Comparison of ENCODE assay signal across 23 cellular contexts in the genomic region with DNA sequence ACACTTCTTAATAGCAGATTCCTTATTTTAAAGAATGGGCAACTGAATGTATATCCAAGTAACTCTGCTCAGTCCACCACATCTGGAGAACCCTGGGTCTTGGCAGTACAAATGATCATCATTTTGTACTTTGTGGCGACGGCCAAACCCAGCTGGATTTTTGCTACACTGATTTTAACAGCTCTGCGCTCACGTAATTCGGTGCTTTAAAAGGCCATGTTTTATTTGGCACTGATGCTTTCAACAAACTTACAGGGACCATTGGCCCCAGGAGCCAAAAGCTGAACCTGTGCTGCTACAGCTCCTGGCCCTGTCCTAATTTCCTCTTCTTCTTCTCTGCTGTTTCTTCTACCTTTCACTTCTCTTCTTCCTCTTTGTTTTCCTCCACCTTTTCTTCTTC.
A peak's percentile ranks its signal among the peaks of the same experiment; 100 is the strongest.
DNase-seq lines count a peak whose midpoint lies in the region; ATAC-seq and TF ChIP-seq lines count a peak whose summit lies in the region.
"Had no signal": no experiment of that assay in that cellular context is flagged by ENCODE, and none has a peak within 500 bp of the region (broad histone marks: within the 10 kb centered on the region; RNA-seq: fewer than 3 reads in every experiment).

No MANE protein-coding gene starts in this region.

- no peak for DNase-seq in CD8-positive, alpha-beta T cell
- DNase-seq in activated T-helper 1 cell treated with anti-CD3 and anti-CD28 coated beads, Interleukin-12 subunit alpha, Interleukin-12 subunit beta, Interleukin-2, Interleukin-4 antibody, amounts not matched to agents 30 ng/mL and 10 ng/mL and 1 ng/mL, durations not matched to agents 14 hours and 24 hours and 36 hours (ENCODE audit: low spot score): no peak
- DNase-seq in heart left ventricle (peak in 2 of 5 donors; percentile 16 to 29), hepatic stellate cell (ENCODE audit: low spot score) (no peak), upper lobe of right lung (no peak), NCI-H1092 (lab: John Stamatoyannopoulos, UW) (no peak)
- no peak for DNase-seq in naive thymus-derived CD8-positive, alpha-beta T cell
- DNase-seq: activated gamma-delta T cell, anterior cingulate cortex, hippocampal formation, islet precursor cell, mesendoderm, NCI-H187 treated with DMSO at 0.1 percent for 48 hours, NCI-H226, PC-9, retina, SJCRH30, T1000, thyroid gland had no signal

- no peaks in the 10 kb centered on the region for H3K36me3 ChIP-seq in CD8-positive, alpha-beta T cell (ENCODE audit: insufficient read depth, low read length)
- H3K36me3 ChIP-seq in heart left ventricle (no peaks in the 10 kb centered on the region), upper lobe of right lung (no peaks in the 10 kb centered on the region)
- H3K36me3 ChIP-seq: neural progenitor cell, SJCRH30, thyroid gland had no signal

- POLR2A ChIA-PET in CD8-positive, alpha-beta T cell (lab: Charles Lee): interaction anchor here (1.1 kb wide), 1 partner anchor 36 kb away, joined by 3 read pairs; no protein-coding TSS in a partner anchor
- POLR2A ChIA-PET in naive thymus-derived CD8-positive, alpha-beta T cell (lab: Charles Lee): interaction anchor here (1.3 to 1.4 kb wide), 2 partner anchors 53 to 61 kb away, joined by 3 to 4 read pairs; a partner anchor contains a TSS

- peak overlapping the region; percentile 81 for H3K27ac Mint-ChIP-seq in CD8-positive, alpha-beta T cell
- H3K27ac Mint-ChIP-seq in activated T-helper 1 cell treated with anti-CD3 and anti-CD28 coated beads, Interleukin-12 subunit alpha, Interleukin-12 subunit beta, Interleukin-2, Interleukin-4 antibody, amounts not matched to agents 30 ng/mL and 10 ng/mL and 1 ng/mL, durations not matched to agents 14 hours and 24 hours and 36 hours: peak overlapping the region; percentile 64
- peak overlapping the region; percentile 59 to 91 (median 85) for H3K27ac Mint-ChIP-seq in naive thymus-derived CD8-positive, alpha-beta T cell
- H3K27ac Mint-ChIP-seq: neural progenitor cell had no signal

- CTCF ChIA-PET in CD8-positive, alpha-beta T cell (lab: Charles Lee): no interaction called here

- no peak overlapping the region for H3K4me3 ChIP-seq in CD8-positive, alpha-beta T cell (ENCODE audit: low read depth, low read length)
- H3K4me3 ChIP-seq in heart left ventricle (no peak overlapping the region), upper lobe of right lung (no peak overlapping the region)
- H3K4me3 ChIP-seq: K562, neural progenitor cell, PC-9, SJCRH30, thyroid gland had no signal

- no peaks in the 10 kb centered on the region for H3K27me3 ChIP-seq in CD8-positive, alpha-beta T cell (ENCODE audit: insufficient read depth, low read length)
- no peaks in the 10 kb centered on the region for H3K27me3 ChIP-seq in heart left ventricle
- no peaks in the 10 kb centered on the region for H3K27me3 ChIP-seq in upper lobe of right lung
- H3K27me3 ChIP-seq: neural progenitor cell, SJCRH30, thyroid gland had no signal

- no peak overlapping the region for H3K27ac ChIP-seq in CD8-positive, alpha-beta T cell (ENCODE audit: low read depth, low read length)
- H3K27ac ChIP-seq in heart left ventricle (peak overlapping the region in 4 of 12 donors; percentile 11 to 63 (median 42)), upper lobe of right lung (no peak overlapping the region)
- H3K27ac ChIP-seq: neural progenitor cell, PC-9, SJCRH30, thyroid gland had no signal

- H3K27me3 Mint-ChIP-seq in CD8-positive, alpha-beta T cell (ENCODE audit: low read depth): no peaks in the 10 kb centered on the region
- H3K27me3 Mint-ChIP-seq in activated T-helper 1 cell treated with anti-CD3 and anti-CD28 coated beads, Interleukin-12 subunit alpha, Interleukin-12 subunit beta, Interleukin-2, Interleukin-4 antibody, amounts not matched to agents 30 ng/mL and 10 ng/mL and 1 ng/mL, durations not matched to agents 14 hours and 24 hours and 36 hours (ENCODE audit: insufficient read depth): no peaks in the 10 kb centered on the region
- H3K27me3 Mint-ChIP-seq in naive thymus-derived CD8-positive, alpha-beta T cell: no peaks in the 10 kb centered on the region

- peaks cover 77% of the 10 kb centered on the region for H3K4me1 Mint-ChIP-seq in CD8-positive, alpha-beta T cell (ENCODE audit: low read depth)
- H3K4me1 Mint-ChIP-seq in activated T-helper 1 cell treated with anti-CD3 and anti-CD28 coated beads, Interleukin-12 subunit alpha, Interleukin-12 subunit beta, Interleukin-2, Interleukin-4 antibody, amounts not matched to agents 30 ng/mL and 10 ng/mL and 1 ng/mL, durations not matched to agents 14 hours and 24 hours and 36 hours (ENCODE audit: low read depth): peaks cover 61% of the 10 kb centered on the region
- peaks cover 46 to 84% (median 71%) of the 10 kb centered on the region in 4 donors for H3K4me1 Mint-ChIP-seq in naive thymus-derived CD8-positive, alpha-beta T cell

- H3K36me3 Mint-ChIP-seq in CD8-positive, alpha-beta T cell: peaks cover 26% of the 10 kb centered on the region
- peaks cover 40% of the 10 kb centered on the region for H3K36me3 Mint-ChIP-seq in activated T-helper 1 cell treated with anti-CD3 and anti-CD28 coated beads, Interleukin-12 subunit alpha, Interleukin-12 subunit beta, Interleukin-2, Interleukin-4 antibody, amounts not matched to agents 30 ng/mL and 10 ng/mL and 1 ng/mL, durations not matched to agents 14 hours and 24 hours and 36 hours (ENCODE audit: low read depth)
- peaks cover 26 to 33% (median 28%) of the 10 kb centered on the region in 3 donors for H3K36me3 Mint-ChIP-seq in naive thymus-derived CD8-positive, alpha-beta T cell

- H3K4me1 ChIP-seq in CD8-positive, alpha-beta T cell (ENCODE audit: insufficient read depth, low read length): peaks cover 37% of the 10 kb centered on the region
- H3K4me1 ChIP-seq in heart left ventricle (peaks cover 0 to 21% (median 7%) of the 10 kb centered on the region in 12 donors), upper lobe of right lung (peaks cover 11% of the 10 kb centered on the region)
- H3K4me1 ChIP-seq: neural progenitor cell, thyroid gland had no signal

- no peak for TF ChIP-seq POLR2A in heart left ventricle (IDR thresholded peaks at IDR 0.05)

- H3K9me3 Mint-ChIP-seq in CD8-positive, alpha-beta T cell: peaks cover 17% of the 10 kb centered on the region
- H3K9me3 Mint-ChIP-seq in activated T-helper 1 cell treated with anti-CD3 and anti-CD28 coated beads, Interleukin-12 subunit alpha, Interleukin-12 subunit beta, Interleukin-2, Interleukin-4 antibody, amounts not matched to agents 30 ng/mL and 10 ng/mL and 1 ng/mL, durations not matched to agents 14 hours and 24 hours and 36 hours: peaks cover 20% of the 10 kb centered on the region
- peaks cover 0 to 24% (median 5%) of the 10 kb centered on the region in 9 donors for H3K9me3 Mint-ChIP-seq in naive thymus-derived CD8-positive, alpha-beta T cell
- H3K9me3 Mint-ChIP-seq: endodermal cell, neural progenitor cell had no signal

- no peaks in the 10 kb centered on the region for H3K9me3 ChIP-seq in CD8-positive, alpha-beta T cell (ENCODE audit: low read length)
- H3K9me3 ChIP-seq in heart left ventricle: no peaks in the 10 kb centered on the region
- H3K9me3 ChIP-seq in upper lobe of right lung: no peaks in the 10 kb centered on the region
- H3K9me3 ChIP-seq: thyroid gland had no signal

- 72 to 94% (median 86%) methylated on average over 5 of the region's 5 CpGs for WGBS in heart left ventricle, 4 donors

- intact Hi-C loops in CD8-positive, alpha-beta T cell (cut with DNase I, micrococcal nuclease): loop anchor here in 1 of 2 experiments (5.0 kb wide), 1 partner anchor 34 kb away; no protein-coding TSS in a partner anchor
- intact Hi-C loops in activated T-helper 1 cell treated with anti-CD3 and anti-CD28 coated beads, Interleukin-12 subunit alpha, Interleukin-12 subunit beta, Interleukin-2, Interleukin-4 antibody, amounts not matched to agents 30 ng/mL and 10 ng/mL and 1 ng/mL, durations not matched to agents 14 hours and 24 hours and 36 hours (cut with micrococcal nuclease): no loop called here
- intact Hi-C loops in heart left ventricle (cut with DNase I) (loop anchor here in 1 of 10 donors (5.0 kb wide), 1 partner anchor 41 kb away; no protein-coding TSS in a partner anchor), upper lobe of right lung (cut with DNase I) (no loop called here)

- no peak for TF ChIP-seq CTCF in CD8-positive, alpha-beta T cell (IDR thresholded peaks at IDR 0.05)
- TF ChIP-seq CTCF in heart left ventricle (IDR thresholded peaks at IDR 0.05) (no peak), upper lobe of right lung (IDR thresholded peaks at IDR 0.05) (no peak)

- no peak overlapping the region for H3K4me3 Mint-ChIP-seq in CD8-positive, alpha-beta T cell
- no peak overlapping the region for H3K4me3 Mint-ChIP-seq in activated T-helper 1 cell treated with anti-CD3 and anti-CD28 coated beads, Interleukin-12 subunit alpha, Interleukin-12 subunit beta, Interleukin-2, Interleukin-4 antibody, amounts not matched to agents 30 ng/mL and 10 ng/mL and 1 ng/mL, durations not matched to agents 14 hours and 24 hours and 36 hours
- H3K4me3 Mint-ChIP-seq in naive thymus-derived CD8-positive, alpha-beta T cell: peak overlapping the region in 4 of 10 donors; percentile 5 to 47 (median 13)
- H3K4me3 Mint-ChIP-seq: neural progenitor cell had no signal

- ATAC-seq in CD8-positive, alpha-beta T cell: no peak
- peak; percentile 45 to 69 (median 58) for ATAC-seq in heart left ventricle
- ATAC-seq in naive thymus-derived CD8-positive, alpha-beta T cell: no peak
- ATAC-seq in HG03442 (IDR thresholded peaks at IDR 0.05; ENCODE audit: unreplicated experiment): no peak
- ATAC-seq in upper lobe of right lung: no peak
- ATAC-seq: K562 had no signal

Comparison
In these comparisons a context has a peak if more than half of its experiments do, and no peak if none do; other contexts are left out.
1. ATAC-seq: peak in heart left ventricle (4 of 4); none in CD8-positive, alpha-beta T cell (single experiment), naive thymus-derived CD8-positive, alpha-beta T cell (0 of 2), HG03442 (single experiment) and upper lobe of right lung (single experiment).
2. Peak in every context shown above with its lines, with median percentiles within 50 percentile points of each other: H3K27ac Mint-ChIP-seq.